Comparison of ENCODE assay signal across 1 cellular context in the genomic region with DNA sequence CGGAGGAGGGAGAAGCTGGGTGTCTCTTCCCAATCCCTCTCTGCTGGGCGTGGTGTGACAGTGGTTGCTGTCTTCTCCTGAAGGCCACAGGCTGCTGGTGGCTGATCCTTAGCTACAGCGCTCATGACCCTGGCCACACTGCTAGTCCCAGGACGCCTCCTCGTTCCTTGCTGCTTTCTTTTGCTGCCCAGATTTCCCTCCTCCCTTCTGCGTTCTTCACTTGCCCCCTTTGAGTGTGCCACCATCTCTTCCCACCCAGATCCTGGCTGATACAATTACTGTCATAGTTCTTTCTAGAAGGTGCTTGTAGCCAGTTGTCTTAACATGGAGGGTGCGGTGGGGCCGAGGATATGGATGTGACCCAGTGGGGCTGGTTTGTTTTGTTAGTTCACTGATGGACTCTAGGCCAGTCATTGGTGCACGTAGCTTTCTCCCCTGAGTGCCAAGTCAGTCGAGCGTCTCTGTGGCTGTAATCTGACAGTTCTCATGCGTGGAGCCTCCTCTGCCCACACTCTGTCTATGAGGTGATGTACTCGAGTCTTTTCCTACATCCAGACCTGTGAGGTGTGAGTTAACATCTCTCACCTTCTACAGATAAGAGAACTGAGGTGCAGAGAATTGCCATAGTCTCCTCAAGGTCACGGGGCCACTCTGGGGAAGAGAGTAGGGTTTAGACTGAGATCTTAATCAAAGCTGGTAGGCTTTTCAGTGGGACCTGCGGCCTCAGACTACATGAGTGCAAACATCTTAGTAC.
TF ChIP-seq lines count a peak whose summit lies in the region.

No MANE protein-coding gene starts in this region.

TF ChIP-seq in IMR-90, 13 proteins besides CTCF, POLR2A, EP300 and RAD21:
- no peak for TF ChIP-seq MAFK (IDR thresholded peaks at IDR 0.05; ENCODE audit: low read depth, low read length)
- no peak for TF ChIP-seq CEBPB (IDR thresholded peaks at IDR 0.05; ENCODE audit: low read depth, low read length)
- TF ChIP-seq, protein P1, sequence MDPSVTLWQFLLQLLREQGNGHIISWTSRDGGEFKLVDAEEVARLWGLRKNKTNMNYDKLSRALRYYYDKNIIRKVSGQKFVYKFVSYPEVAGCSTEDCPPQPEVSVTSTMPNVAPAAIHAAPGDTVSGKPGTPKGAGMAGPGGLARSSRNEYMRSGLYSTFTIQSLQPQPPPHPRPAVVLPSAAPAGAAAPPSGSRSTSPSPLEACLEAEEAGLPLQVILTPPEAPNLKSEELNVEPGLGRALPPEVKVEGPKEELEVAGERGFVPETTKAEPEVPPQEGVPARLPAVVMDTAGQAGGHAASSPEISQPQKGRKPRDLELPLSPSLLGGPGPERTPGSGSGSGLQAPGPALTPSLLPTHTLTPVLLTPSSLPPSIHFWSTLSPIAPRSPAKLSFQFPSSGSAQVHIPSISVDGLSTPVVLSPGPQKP (IDR thresholded peaks at IDR 0.05; ENCODE audit: borderline replicate concordance, low read depth, low read length): no peak
- TF ChIP-seq BHLHE40 (IDR thresholded peaks at IDR 0.05; ENCODE audit: low read depth, low read length): no peak
- no peak for TF ChIP-seq RFX5 (IDR thresholded peaks at IDR 0.05; ENCODE audit: low read depth, low read length)
- TF ChIP-seq MAZ (IDR thresholded peaks at IDR 0.05; ENCODE audit: borderline replicate concordance, low read depth, low read length): no peak
- TF ChIP-seq MXI1 (IDR thresholded peaks at IDR 0.05; ENCODE audit: borderline replicate concordance, low read depth, low read length): no peak
- no peak for TF ChIP-seq SMC3 (IDR thresholded peaks at IDR 0.05; ENCODE audit: low read depth, low read length)
- TF ChIP-seq, protein P2, sequence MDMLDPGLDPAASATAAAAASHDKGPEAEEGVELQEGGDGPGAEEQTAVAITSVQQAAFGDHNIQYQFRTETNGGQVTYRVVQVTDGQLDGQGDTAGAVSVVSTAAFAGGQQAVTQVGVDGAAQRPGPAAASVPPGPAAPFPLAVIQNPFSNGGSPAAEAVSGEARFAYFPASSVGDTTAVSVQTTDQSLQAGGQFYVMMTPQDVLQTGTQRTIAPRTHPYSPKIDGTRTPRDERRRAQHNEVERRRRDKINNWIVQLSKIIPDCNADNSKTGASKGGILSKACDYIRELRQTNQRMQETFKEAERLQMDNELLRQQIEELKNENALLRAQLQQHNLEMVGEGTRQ (IDR thresholded peaks at IDR 0.05; ENCODE audit: low read depth, low read length): no peak
- TF ChIP-seq NFE2L2 (IDR thresholded peaks at IDR 0.05; ENCODE audit: low read depth, low read length): no peak
- no peak for TF ChIP-seq FOS (IDR thresholded peaks at IDR 0.05; ENCODE audit: low read depth, low read length)
- TF ChIP-seq CHD1 (IDR thresholded peaks at IDR 0.05; ENCODE audit: low read depth, low read length): no peak
- no peak for TF ChIP-seq RCOR1 (IDR thresholded peaks at IDR 0.05; ENCODE audit: insufficient replicate concordance, low read length)
